Comparison of ENCODE assay signal across 17 cellular contexts in the genomic region with DNA sequence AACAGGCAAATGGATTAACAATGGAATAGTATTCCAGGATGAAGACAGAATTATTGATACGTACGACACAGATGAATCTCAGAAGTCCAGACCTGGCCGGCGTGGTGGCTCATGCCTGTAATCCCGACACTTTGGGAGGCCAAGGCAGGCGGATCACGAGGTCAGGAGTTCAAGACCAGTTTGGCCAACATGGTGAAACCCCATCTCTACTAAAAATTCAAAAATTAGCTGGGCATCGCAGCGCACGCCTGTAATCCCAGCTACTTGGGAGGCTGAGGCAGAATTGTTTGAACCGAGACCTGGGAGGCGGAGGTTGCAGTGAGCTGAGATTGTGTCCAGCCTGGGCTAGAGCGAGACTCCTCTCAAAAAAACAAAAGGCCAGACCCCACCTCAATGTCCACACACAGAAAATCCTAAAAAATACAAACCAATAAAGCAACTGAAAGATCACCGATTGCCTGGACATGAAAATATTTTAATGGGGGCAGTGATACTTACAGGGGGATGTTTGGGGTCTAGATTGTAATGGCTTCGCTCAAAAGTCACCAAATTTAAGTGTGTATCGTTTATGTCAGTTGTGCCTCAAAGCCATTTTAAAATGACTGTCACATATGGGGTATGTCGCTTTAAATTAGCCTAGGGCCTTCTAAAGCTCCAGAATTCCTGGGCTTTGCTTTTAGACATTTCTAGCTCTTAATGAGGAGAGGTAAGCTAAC. TPM values are rescaled to one million over a fixed set of nuclear protein-coding genes. Genes with fewer than 3 reads are reported as not detected.
A peak's percentile ranks its signal among the peaks of the same experiment; 100 is the strongest.
DNase-seq lines count a peak whose midpoint lies in the region; ATAC-seq, FAIRE-seq and TF ChIP-seq lines count a peak whose summit lies in the region.
"Had no signal": no experiment of that assay in that cellular context is flagged by ENCODE, and none has a peak within 500 bp of the region (broad histone marks: within the 10 kb centered on the region; RNA-seq: fewer than 3 reads in every experiment).

No MANE protein-coding gene starts in this region.

- H3K36me3 Mint-ChIP-seq in activated naive CD8-positive, alpha-beta T cell treated with anti-CD3 and anti-CD28 coated beads for 36 hours, result peaks cover 61% of the 10 kb centered on the region

- ATAC-seq in upper lobe of right lung, result no peak
- ATAC-seq: Panc1, right cardiac atrium had no signal

- intact Hi-C loops in left ventricle myocardium inferior (cut with micrococcal nuclease) (no loop called here), spleen (cut with DNase I; ENCODE audit: low total_unique reads) (no loop called here), upper lobe of right lung (cut with DNase I) (no loop called here)

- H3K27ac Mint-ChIP-seq in activated naive CD8-positive, alpha-beta T cell treated with anti-CD3 and anti-CD28 coated beads for 36 hours, result peak overlapping the region; percentile 74

- no peak for TF ChIP-seq POLR2A in spleen (IDR thresholded peaks at IDR 0.05)

- no peaks in the 10 kb centered on the region for H3K27me3 Mint-ChIP-seq in activated naive CD8-positive, alpha-beta T cell treated with anti-CD3 and anti-CD28 coated beads for 36 hours

- H3K27ac ChIP-seq in cardiac muscle cell (peak overlapping the region; percentile 24), left ventricle myocardium inferior (replicated peaks) (no peak overlapping the region), HEK293 (ENCODE audit: extremely low read depth, low read depth, low read length) (no peak overlapping the region), spleen (no peak overlapping the region), upper lobe of right lung (no peak overlapping the region)
- H3K27ac ChIP-seq: neutrophil had no signal

- H3K4me3 ChIP-seq in cardiac muscle cell (no peak overlapping the region), left ventricle myocardium inferior (no peak overlapping the region), HEK293 (ENCODE audit: low read depth, low read length) (no peak overlapping the region), spleen (no peak overlapping the region), upper lobe of right lung (no peak overlapping the region)

- H3K4me3 Mint-ChIP-seq in activated naive CD8-positive, alpha-beta T cell treated with anti-CD3 and anti-CD28 coated beads for 36 hours, result no peak overlapping the region

- no peak for FAIRE-seq in HTR-8/SVneo (lab: Jason Lieb, UNC)
- FAIRE-seq: keratinocyte had no signal

- no peaks in the 10 kb centered on the region for H3K9me3 Mint-ChIP-seq in activated naive CD8-positive, alpha-beta T cell treated with anti-CD3 and anti-CD28 coated beads for 36 hours

- 92 to 97% (median 95%) methylated on average over 17 of the region's 17 CpGs for WGBS in spleen, 5 donors

- peaks cover 33% of the 10 kb centered on the region for H3K4me1 Mint-ChIP-seq in activated naive CD8-positive, alpha-beta T cell treated with anti-CD3 and anti-CD28 coated beads for 36 hours

- DNase-seq in cardiac muscle cell (ENCODE audit: low read depth in 1 of 2, low spot score in 1 of 2) (no peak), left ventricle myocardium inferior (no peak), spleen (peak; percentile 52), HTR-8/SVneo (ENCODE audit: insufficient read length, low spot score) (no peak), upper lobe of right lung (no peak)
- no peak for DNase-seq in activated naive CD8-positive, alpha-beta T cell treated with anti-CD3 and anti-CD28 coated beads for 36 hours
- DNase-seq in stimulated activated CD4-positive, alpha-beta T cell treated with anti-CD3 and anti-CD28 coated beads, Interleukin-4, amount 100 ng/mL, for 24 hours, result no peak
- DNase-seq: caudate nucleus; mesendoderm; NCI-H1092 treated with DMSO at 0.1 percent for 48 hours; NCI-H774; right cardiac atrium; stimulated activated CD4-positive, alpha-beta T cell treated with anti-CD3 and anti-CD28 coated beads, Interleukin-1b, Interleukin-23, amount 100 ng/mL, for 48 hours had no signal

- H3K4me1 ChIP-seq in cardiac muscle cell (ENCODE audit: low read depth) (peaks cover 8% of the 10 kb centered on the region), left ventricle myocardium inferior (peaks cover 40% of the 10 kb centered on the region), HEK293 (ENCODE audit: control insufficient read depth, insufficient read depth, low read length) (no peaks in the 10 kb centered on the region), spleen (peaks cover 21 to 43% (median 31%) of the 10 kb centered on the region in 6 donors), upper lobe of right lung (peaks cover 17% of the 10 kb centered on the region)

- H3K36me3 ChIP-seq in cardiac muscle cell, result peaks cover 41% of the 10 kb centered on the region
- peaks cover 63% of the 10 kb centered on the region for H3K36me3 ChIP-seq in left ventricle myocardium inferior
- peaks cover 12 to 75% of the 10 kb centered on the region in 2 experiments; a peak in 2 of 3 replicates for H3K36me3 ChIP-seq in HEK293 (ENCODE audit: control insufficient read depth in 2 of 2, insufficient read depth in 1 of 2, low read length in 2 of 2)
- peaks cover 0 to 79% (median 62%) of the 10 kb centered on the region in 6 donors for H3K36me3 ChIP-seq in spleen
- H3K36me3 ChIP-seq in upper lobe of right lung, result peaks cover 76% of the 10 kb centered on the region

- CTCF ChIA-PET in HEK293 (lab: Yijun Ruan, JAX), result interaction anchor here (0.5 to 1.8 kb wide), 5 partner anchors 12 to 105 kb away, joined by 3 to 6 read pairs (median 4); a partner anchor contains a TSS

- no peak for TF ChIP-seq CTCF in cardiac muscle cell (IDR thresholded peaks at IDR 0.05; ENCODE audit: low read depth, low read length)
- no peak for TF ChIP-seq CTCF in left ventricle myocardium inferior (IDR thresholded peaks at IDR 0.05; ENCODE audit: borderline replicate concordance)
- no peak for TF ChIP-seq CTCF in HEK293 (tag by site-specific recombination; IDR thresholded peaks at IDR 0.05)
- no peak for TF ChIP-seq CTCF in spleen (IDR thresholded peaks at IDR 0.05 in 8 of 11, conservative IDR thresholded peaks at IDR 0.05 in 3 of 11)
- TF ChIP-seq CTCF in upper lobe of right lung (IDR thresholded peaks at IDR 0.05), result no peak

- POLR2A ChIA-PET in HEK293 (lab: Yijun Ruan, JAX), result interaction anchor here (0.6 to 2.9 kb wide), 7 partner anchors 10 to 359 kb away, joined by 3 to 15 read pairs (median 4); a partner anchor contains a TSS

- H3K27me3 ChIP-seq in cardiac muscle cell, result no peaks in the 10 kb centered on the region
- H3K27me3 ChIP-seq in left ventricle myocardium inferior (ENCODE audit: low read depth), result no peaks in the 10 kb centered on the region
- no peaks in the 10 kb centered on the region for H3K27me3 ChIP-seq in spleen (replicated peaks in 1 of 7)
- no peaks in the 10 kb centered on the region for H3K27me3 ChIP-seq in upper lobe of right lung
- H3K27me3 ChIP-seq: neutrophil had no signal

- H3K9me3 ChIP-seq in cardiac muscle cell (ENCODE audit: low read depth), result no peaks in the 10 kb centered on the region
- H3K9me3 ChIP-seq in left ventricle myocardium inferior (replicated peaks), result no peaks in the 10 kb centered on the region
- no peaks in the 10 kb centered on the region for H3K9me3 ChIP-seq in HEK293 (ENCODE audit: control insufficient read depth, insufficient read depth, low read depth, low read length)
- no peaks in the 10 kb centered on the region for H3K9me3 ChIP-seq in spleen
- H3K9me3 ChIP-seq in upper lobe of right lung, result no peaks in the 10 kb centered on the region
- H3K9me3 ChIP-seq: neutrophil had no signal

TF ChIP-seq in HEK293, 187 proteins besides CTCF, POLR2A, EP300 and RAD21 (continues in another document):
- TF ChIP-seq ZNF266 (tag by site-specific recombination; IDR thresholded peaks at IDR 0.05; ENCODE audit: low read depth) (no peak), ZNF600 (tag by site-specific recombination; IDR thresholded peaks at IDR 0.05) (0 out of 2 replicates have a peak, but pooled peaks have one; percentile 26)

RNA-seq across cellular contexts. Expression of a gene that starts 3.8 kb away (rescaled TPM):
- 837 and 1,038 TPM in 2 replicates for total RNA-seq in cardiac muscle cell
- polyA plus RNA-seq in cardiac muscle cell, result 1,114 and 1,223 TPM in 2 replicates
- total RNA-seq in left ventricle myocardium inferior, result 767 TPM
- total RNA-seq in activated naive CD8-positive, alpha-beta T cell treated with anti-CD3 and anti-CD28 coated beads for 36 hours, result 1,000 to 10,000 TPM; 1,524 to 1,591 TPM
- 1,000 to 10,000 TPM in 6 of 7 donors, 100 to 1,000 TPM in 1; 945 to 1,264 (median 1,141) TPM for total RNA-seq in spleen
- 1,000 to 10,000 TPM; 4,407 to 5,214 (median 4,978) TPM for polyA plus RNA-seq in spleen
- 850 TPM for total RNA-seq in upper lobe of right lung

RNA-seq across cellular contexts. Expression of a gene that starts 4.2 kb away (rescaled TPM):
- 56.1 and 64.8 TPM in 2 replicates for total RNA-seq in cardiac muscle cell
- 130 and 166 TPM in 2 replicates for polyA plus RNA-seq in cardiac muscle cell
- 32.7 TPM for total RNA-seq in left ventricle myocardium inferior
- 100 to 1,000 TPM; 114 to 127 TPM for total RNA-seq in activated naive CD8-positive, alpha-beta T cell treated with anti-CD3 and anti-CD28 coated beads for 36 hours
- 10 to 100 TPM; 43.0 to 61.8 (median 54.4) TPM for total RNA-seq in spleen
- 10 to 100 TPM; 33.1 to 53.0 (median 47.6) TPM for polyA plus RNA-seq in spleen
- 44.6 TPM for total RNA-seq in upper lobe of right lung

RNA-seq across cellular contexts. Expression of a gene that starts 16.3 kb away (rescaled TPM):
- total RNA-seq in cardiac muscle cell, result 38.7 and 41.4 TPM in 2 replicates
- 36.7 and 41.3 TPM in 2 replicates for polyA plus RNA-seq in cardiac muscle cell
- 5.4 TPM for total RNA-seq in left ventricle myocardium inferior
- 10 to 100 TPM; 28.2 to 30.1 TPM for total RNA-seq in activated naive CD8-positive, alpha-beta T cell treated with anti-CD3 and anti-CD28 coated beads for 36 hours
- total RNA-seq in spleen, result 10 to 100 TPM in 6 of 7 donors, 1 to 10 TPM in 1; 9.9 to 26.0 (median 15.9) TPM
- 10 to 100 TPM in 2 of 3 donors, 1 to 10 TPM in 1; 8.2 to 12.6 (median 10.1) TPM for polyA plus RNA-seq in spleen
- 19.3 TPM for total RNA-seq in upper lobe of right lung

RNA-seq across cellular contexts. Expression of a gene that starts 16.4 kb away (rescaled TPM):
- total RNA-seq in cardiac muscle cell (26.6 and 78.2 TPM in 2 replicates), left ventricle myocardium inferior (9.7 TPM), spleen (10 to 100 TPM; 39.2 to 86.2 (median 66.7) TPM), upper lobe of right lung (59.4 TPM)
- polyA plus RNA-seq in cardiac muscle cell (25.2 and 27.0 TPM in 2 replicates), spleen (10 to 100 TPM; 27.0 to 80.8 (median 44.1) TPM)
- total RNA-seq in activated naive CD8-positive, alpha-beta T cell treated with anti-CD3 and anti-CD28 coated beads for 36 hours, result 10 to 100 TPM; 24.8 to 28.3 TPM

RNA-seq across cellular contexts. Expression of a gene that starts 42.6 kb away (rescaled TPM):
- 103 and 187 TPM in 2 replicates for total RNA-seq in cardiac muscle cell
- polyA plus RNA-seq in cardiac muscle cell, result 65.5 and 125 TPM in 2 replicates
- total RNA-seq in left ventricle myocardium inferior, result 71.8 TPM
- 100 to 1,000 TPM; 121 to 125 TPM for total RNA-seq in activated naive CD8-positive, alpha-beta T cell treated with anti-CD3 and anti-CD28 coated beads for 36 hours
- total RNA-seq in spleen, result 100 to 1,000 TPM in 3 of 7 donors, 10 to 100 TPM in 4; 48.2 to 131 (median 80.8) TPM
- 10 to 100 TPM; 12.3 to 22.7 (median 15.5) TPM for polyA plus RNA-seq in spleen
- 142 TPM for total RNA-seq in upper lobe of right lung
